ENCODE assay signal across 22 cellular contexts in genomic region chr5:94217216-94217615, GRCh38.
"Had no signal": no experiment of that assay in that cellular context is flagged by ENCODE, and none has a peak within 500 bp of the region (broad histone marks: within the 10 kb centered on the region; RNA-seq: fewer than 3 reads in every experiment).

No MANE protein-coding gene starts in this region.

- H3K4me3 Mint-ChIP-seq: activated naive CD4-positive, alpha-beta T cell treated with anti-CD3 and anti-CD28 coated beads for 36 hours; activated T-cell treated with anti-CD3 and anti-CD28 coated beads, Interleukin-2, amount 50 U/mL, for 4 hours; immature natural killer cell; naive thymus-derived CD4-positive, alpha-beta T cell; neural progenitor cell; stimulated activated naive CD8-positive, alpha-beta T cell treated with anti-CD3 and anti-CD28 coated beads, Interleukin-15, amount 100 ng/mL, for 72 hours; type B pancreatic cell had no signal

- H3K27me3 ChIP-seq: neural progenitor cell had no signal

- H3K36me3 Mint-ChIP-seq: immature natural killer cell; naive thymus-derived CD4-positive, alpha-beta T cell; neural progenitor cell; type B pancreatic cell had no signal

- H3K27ac Mint-ChIP-seq: activated naive CD4-positive, alpha-beta T cell treated with anti-CD3 and anti-CD28 coated beads for 36 hours; immature natural killer cell; naive thymus-derived CD4-positive, alpha-beta T cell; neural progenitor cell; stimulated activated naive CD8-positive, alpha-beta T cell treated with anti-CD3 and anti-CD28 coated beads, Interleukin-15, amount 100 ng/mL, for 72 hours; type B pancreatic cell had no signal

- H3K9me3 Mint-ChIP-seq: activated naive CD4-positive, alpha-beta T cell treated with anti-CD3 and anti-CD28 coated beads for 36 hours; activated T-cell treated with anti-CD3 and anti-CD28 coated beads, Interleukin-2, amount 50 U/mL, for 4 hours; immature natural killer cell; neural progenitor cell; stimulated activated naive CD8-positive, alpha-beta T cell treated with anti-CD3 and anti-CD28 coated beads, Interleukin-15, amount 100 ng/mL, for 72 hours; type B pancreatic cell had no signal

- H3K27me3 Mint-ChIP-seq: stimulated activated naive CD8-positive, alpha-beta T cell treated with anti-CD3 and anti-CD28 coated beads, Interleukin-15, amount 100 ng/mL, for 72 hours; type B pancreatic cell had no signal

- H2AFZ ChIP-seq: neural progenitor cell had no signal

- DNase-seq: activated CD4-positive, alpha-beta T cell treated with anti-CD3 and anti-CD28 coated beads, Interleukin-2, amount 50 U/mL, for 1 hour; activated CD8-positive, alpha-beta memory T cell treated with anti-CD3 and anti-CD28 coated beads, Interleukin-2, amount 50 U/mL, for 4 hours; activated naive CD4-positive, alpha-beta T cell treated with anti-CD3 and anti-CD28 coated beads for 36 hours; activated T-cell treated with anti-CD3 and anti-CD28 coated beads, Interleukin-2, amount 50 U/mL, for 4 hours; anterior cingulate cortex; cerebellar nuclear complex; effector CD4-positive, alpha-beta T cell; immature natural killer cell; kidney glomerular epithelial cell; left ventricle myocardium superior; naive thymus-derived CD4-positive, alpha-beta T cell; psoas muscle; right cardiac atrium; small intestine; stimulated activated CD4-positive, alpha-beta T cell treated with anti-CD3 and anti-CD28 coated beads, Interleukin-15, amount 100 ng/mL, for 24 hours; stimulated activated CD4-positive, alpha-beta T cell treated with anti-CD3 and anti-CD28 coated beads, Interleukin-2, amount 100 ng/mL, for 48 hours; stimulated activated naive CD8-positive, alpha-beta T cell treated with anti-CD3 and anti-CD28 coated beads, Interleukin-15, amount 100 ng/mL, for 72 hours; T1000 had no signal

- H3K4me3 ChIP-seq: neural progenitor cell, psoas muscle had no signal

- H3K4me2 ChIP-seq: neural progenitor cell had no signal

- H3K4me1 ChIP-seq: neural progenitor cell, psoas muscle had no signal

- ATAC-seq: activated CD4-positive, CD25-positive, alpha-beta regulatory T cell treated with anti-CD3 and anti-CD28 coated beads, Interleukin-2, amount 50 U/mL, for 24 hours; activated T-cell treated with anti-CD3 and anti-CD28 coated beads, Interleukin-2, amount 50 U/mL, for 4 hours; esophagus mucosa; left ventricle myocardium superior; naive thymus-derived CD4-positive, alpha-beta T cell; psoas muscle; right cardiac atrium; stimulated activated naive CD8-positive, alpha-beta T cell treated with anti-CD3 and anti-CD28 coated beads, Interleukin-15, amount 100 ng/mL, for 72 hours had no signal

- H3K9me3 ChIP-seq: psoas muscle had no signal

- H3K4me1 Mint-ChIP-seq: naive thymus-derived CD4-positive, alpha-beta T cell; stimulated activated naive CD8-positive, alpha-beta T cell treated with anti-CD3 and anti-CD28 coated beads, Interleukin-15, amount 100 ng/mL, for 72 hours had no signal

- H3K36me3 ChIP-seq: neural progenitor cell had no signal

- H3K27ac ChIP-seq: neural progenitor cell, psoas muscle had no signal
